In the genomic region with DNA sequence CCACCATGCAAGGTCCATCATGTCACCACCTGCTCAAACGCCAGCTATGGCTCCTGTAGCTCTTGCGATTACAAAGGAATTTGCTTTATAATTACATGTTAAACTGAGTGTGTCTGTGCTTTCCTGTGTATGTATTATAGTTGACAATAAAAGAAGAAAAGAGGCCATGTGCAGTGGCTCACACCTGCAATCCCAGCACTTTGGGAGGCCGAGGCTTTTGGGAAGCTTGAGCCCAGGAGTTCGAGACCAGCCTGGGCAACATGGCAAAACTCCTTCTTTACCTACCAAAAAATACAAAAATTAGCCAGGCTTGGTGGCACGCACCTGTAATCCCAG, we compare ENCODE assay signal across 8 cellular contexts. TPM values are rescaled to one million over a fixed set of nuclear protein-coding genes. Genes with fewer than 3 reads are reported as not detected.
DNase-seq lines count a peak whose midpoint lies in the region; ATAC-seq and TF ChIP-seq lines count a peak whose summit lies in the region.

No MANE protein-coding gene starts in this region.

- H3K36me3 Mint-ChIP-seq in activated CD4-positive, alpha-beta T cell treated with anti-CD3 and anti-CD28 coated beads for 36 hours (ENCODE audit: low read depth) = peaks cover 17% of the 10 kb centered on the region
- H3K36me3 Mint-ChIP-seq in activated T-helper 17 cell treated with anti-CD3 and anti-CD28 coated beads, Interleukin-2, amount 50 U/mL, for 72 hours (ENCODE audit: low read depth) = peaks cover 36% of the 10 kb centered on the region

- CTCF ChIA-PET in activated CD4-positive, alpha-beta T cell treated with anti-CD3 and anti-CD28 coated beads for 36 hours (lab: Charles Lee) = interaction anchor here (0.6 to 4.2 kb wide), 16 partner anchors 10 to 205 kb away, joined by 3 to 24 read pairs (median 3); partner anchors contain the start of genes ATRIP, PFKFB4 and SLC26A6

- no peaks in the 10 kb centered on the region for H3K27me3 Mint-ChIP-seq in activated CD4-positive, alpha-beta T cell treated with anti-CD3 and anti-CD28 coated beads for 36 hours
- no peaks in the 10 kb centered on the region for H3K27me3 Mint-ChIP-seq in activated T-helper 17 cell treated with anti-CD3 and anti-CD28 coated beads, Interleukin-2, amount 50 U/mL, for 72 hours

- H3K4me3 Mint-ChIP-seq in activated CD4-positive, alpha-beta T cell treated with anti-CD3 and anti-CD28 coated beads for 36 hours = peak overlapping the region; percentile 74
- H3K4me3 Mint-ChIP-seq in activated T-helper 17 cell treated with anti-CD3 and anti-CD28 coated beads, Interleukin-2, amount 50 U/mL, for 72 hours = peak overlapping the region; percentile 97

- TF ChIP-seq POLR2A in suprapubic skin (IDR thresholded peaks at IDR 0.05) = no peak

- TF ChIP-seq CTCF in liver (IDR thresholded peaks at IDR 0.05; ENCODE audit: low read depth, low read length, missing input control) (no peak), suprapubic skin (IDR thresholded peaks at IDR 0.05) (no peak)

- peaks cover 0 to 5% (median 0%) of the 10 kb centered on the region in 4 donors for H3K36me3 ChIP-seq in liver (ENCODE audit: control insufficient read depth in 4 of 4, insufficient read depth in 3 of 4, low read depth in 1 of 4, low read length in 3 of 4)
- H3K36me3 ChIP-seq in suprapubic skin = peaks cover 21% of the 10 kb centered on the region

- no peak for DNase-seq in activated CD4-positive, alpha-beta T cell treated with anti-CD3 and anti-CD28 coated beads for 36 hours
- DNase-seq in activated CD4-positive, alpha-beta T cell treated with anti-CD3 and anti-CD28 coated beads, Interleukin-2, amount 50 U/mL, for 4 hours = no peak
- DNase-seq in suprapubic skin (ENCODE audit: low spot score in 2 of 2) = no peak
- no peak for DNase-seq in NCI-H2227 treated with DMSO at 0.1 percent for 48 hours (lab: John Stamatoyannopoulos, UW)

- peaks cover 49% of the 10 kb centered on the region for H3K4me1 Mint-ChIP-seq in activated CD4-positive, alpha-beta T cell treated with anti-CD3 and anti-CD28 coated beads for 36 hours
- H3K4me1 Mint-ChIP-seq in activated T-helper 17 cell treated with anti-CD3 and anti-CD28 coated beads, Interleukin-2, amount 50 U/mL, for 72 hours = peaks cover 43% of the 10 kb centered on the region

- no peak for ATAC-seq in activated CD4-positive, alpha-beta T cell treated with anti-CD3 and anti-CD28 coated beads for 36 hours
- ATAC-seq in activated T-helper 17 cell treated with anti-CD3 and anti-CD28 coated beads, Interleukin-2, amount 50 U/mL, for 72 hours (replicated peaks) = no peak
- ATAC-seq in GM19324 (IDR thresholded peaks at IDR 0.05; ENCODE audit: low FRiP score, unreplicated experiment) = no peak
- ATAC-seq in GM21723 (IDR thresholded peaks at IDR 0.05; ENCODE audit: unreplicated experiment) = no peak

- H3K4me3 ChIP-seq in liver (ENCODE audit: low read depth in 1 of 3, low read length in 3 of 3) = no peak overlapping the region
- no peak overlapping the region for H3K4me3 ChIP-seq in suprapubic skin

- peak overlapping the region; percentile 92 to 98 for H3K27ac ChIP-seq in liver (ENCODE audit: low read depth in 1 of 2, low read length in 2 of 2)
- H3K27ac ChIP-seq in suprapubic skin = peak overlapping the region; percentile 97

- H3K27me3 ChIP-seq in liver (ENCODE audit: control insufficient read depth in 4 of 4, insufficient read depth in 4 of 4, low read length in 3 of 4) (no peaks in the 10 kb centered on the region), suprapubic skin (no peaks in the 10 kb centered on the region)

- intact Hi-C loops in activated CD4-positive, alpha-beta T cell treated with anti-CD3 and anti-CD28 coated beads for 36 hours (cut with DNase I, micrococcal nuclease) = loop anchor here (1.0 to 5.0 kb wide), 14 partner anchors 27 to 1091 kb away; partner anchors contain the start of genes ATRIP (in 2 of the 2), ARIH2 (in 1 of the 2), CCDC51 (in 1 of the 2) and CDC25A (in 1 of the 2)

- TF ChIP-seq EP300 in suprapubic skin (IDR thresholded peaks at IDR 0.05) = no peak

- POLR2A ChIA-PET in activated CD4-positive, alpha-beta T cell treated with anti-CD3 and anti-CD28 coated beads for 36 hours (lab: Charles Lee) = interaction anchor here (0.9 to 1.2 kb wide), 6 partner anchors 27 to 533 kb away, joined by 3 to 6 read pairs (median 4); partner anchors contain the start of genes ATRIP, UQCRC1 and WDR6

- peaks cover 18 to 37% (median 33%) of the 10 kb centered on the region in 4 donors for H3K4me1 ChIP-seq in liver (ENCODE audit: control insufficient read depth in 4 of 4, insufficient read depth in 4 of 4, low read length in 3 of 4)
- peaks cover 49% of the 10 kb centered on the region for H3K4me1 ChIP-seq in suprapubic skin

- H3K9ac ChIP-seq in liver (ENCODE audit: low read depth in 1 of 2, low read length in 2 of 2) = no peak overlapping the region

- 75% methylated on average over 5 of the region's 5 CpGs for WGBS in liver
- 66% methylated on average over 5 of the region's 5 CpGs for WGBS in suprapubic skin

- TF ChIP-seq RAD21 in liver (IDR thresholded peaks at IDR 0.05) = no peak

- no peaks in the 10 kb centered on the region for H3K9me3 ChIP-seq in liver (ENCODE audit: control insufficient read depth in 4 of 4, low read length in 3 of 4)
- no peaks in the 10 kb centered on the region for H3K9me3 ChIP-seq in suprapubic skin

- H3K9me3 Mint-ChIP-seq in activated CD4-positive, alpha-beta T cell treated with anti-CD3 and anti-CD28 coated beads for 36 hours (ENCODE audit: low read depth) = no peaks in the 10 kb centered on the region
- H3K9me3 Mint-ChIP-seq in activated T-helper 17 cell treated with anti-CD3 and anti-CD28 coated beads, Interleukin-2, amount 50 U/mL, for 72 hours = no peaks in the 10 kb centered on the region

- H3K27ac Mint-ChIP-seq in activated CD4-positive, alpha-beta T cell treated with anti-CD3 and anti-CD28 coated beads for 36 hours = peak overlapping the region; percentile 93
- peak overlapping the region; percentile 94 for H3K27ac Mint-ChIP-seq in activated T-helper 17 cell treated with anti-CD3 and anti-CD28 coated beads, Interleukin-2, amount 50 U/mL, for 72 hours

TF ChIP-seq in liver, 16 proteins besides CTCF, POLR2A, EP300 and RAD21 (continues in another document):
- TF ChIP-seq JUND (IDR thresholded peaks at IDR 0.05) (no peak), EGR1 (IDR thresholded peaks at IDR 0.05; ENCODE audit: low read depth in 2 of 2) (no peak), GABPA (IDR thresholded peaks at IDR 0.05 in 1 of 2, conservative IDR thresholded peaks at IDR 0.05 in 1 of 2) (no peak), HNF4A (conservative IDR thresholded peaks at IDR 0.05) (no peak), FOXA2 (IDR thresholded peaks at IDR 0.05) (no peak), ATF3 (IDR thresholded peaks at IDR 0.05) (no peak), MAX (IDR thresholded peaks at IDR 0.05) (no peak)

RNA-seq across cellular contexts. Expression of gene ATRIP, which starts 27.0 kb away (rescaled TPM):
- total RNA-seq in activated CD4-positive, alpha-beta T cell treated with anti-CD3 and anti-CD28 coated beads for 36 hours = 10 to 100 TPM; 16.8 to 21.0 TPM
- total RNA-seq in activated T-helper 17 cell treated with anti-CD3 and anti-CD28 coated beads, Interleukin-2, amount 50 U/mL, for 72 hours = 10 to 100 TPM; 10.5 to 14.9 TPM
- total RNA-seq in liver (1 to 10 TPM; 3.3 to 4.6 TPM), suprapubic skin (10 to 100 TPM in 2 of 4 donors, 1 to 10 TPM in 2; 8.7 to 12.7 (median 10.2) TPM)
- 1 to 10 TPM; 1.7 to 2.5 TPM for polyA plus RNA-seq in liver

RNA-seq across cellular contexts. Expression of gene SHISA5, which starts 30.4 kb away (rescaled TPM):
- 10 to 100 TPM; 52.9 to 68.8 TPM for total RNA-seq in activated CD4-positive, alpha-beta T cell treated with anti-CD3 and anti-CD28 coated beads for 36 hours
- 100 to 1,000 TPM; 112 to 113 TPM for total RNA-seq in activated T-helper 17 cell treated with anti-CD3 and anti-CD28 coated beads, Interleukin-2, amount 50 U/mL, for 72 hours
- total RNA-seq in liver (10 to 100 TPM; 40.7 to 50.3 TPM), suprapubic skin (10 to 100 TPM; 60.1 to 98.0 (median 87.3) TPM)
- polyA plus RNA-seq in liver = 100 to 1,000 TPM; 101 to 104 TPM

RNA-seq across cellular contexts. Expression of gene TMA7, which starts 33.5 kb away (rescaled TPM):
- 100 to 1,000 TPM; 260 to 324 TPM for total RNA-seq in activated CD4-positive, alpha-beta T cell treated with anti-CD3 and anti-CD28 coated beads for 36 hours
- total RNA-seq in activated T-helper 17 cell treated with anti-CD3 and anti-CD28 coated beads, Interleukin-2, amount 50 U/mL, for 72 hours = 100 to 1,000 TPM; 181 to 328 TPM
- total RNA-seq in liver (10 to 100 TPM; 75.2 to 92.0 TPM), suprapubic skin (100 to 1,000 TPM; 122 to 281 (median 190) TPM)
- polyA plus RNA-seq in liver = 100 to 1,000 TPM; 134 to 241 TPM

RNA-seq across cellular contexts. Expression of gene CCDC51, which starts 33.7 kb away (rescaled TPM):
- 10 to 100 TPM; 17.5 to 25.0 TPM for total RNA-seq in activated CD4-positive, alpha-beta T cell treated with anti-CD3 and anti-CD28 coated beads for 36 hours
- 10 to 100 TPM; 15.5 to 28.4 TPM for total RNA-seq in activated T-helper 17 cell treated with anti-CD3 and anti-CD28 coated beads, Interleukin-2, amount 50 U/mL, for 72 hours
- 10 to 100 TPM in 1 of 2 donors, 1 to 10 TPM in 1; 7.9 to 12.7 TPM for total RNA-seq in liver
- 10 to 100 TPM in 1 of 2 donors, 1 to 10 TPM in 1; 9.2 to 13.7 TPM for polyA plus RNA-seq in liver
- 10 to 100 TPM in 3 of 4 donors, 1 to 10 TPM in 1; 6.4 to 18.7 (median 13.6) TPM for total RNA-seq in suprapubic skin

RNA-seq across cellular contexts. Expression of gene PLXNB1, which starts 43.7 kb away (rescaled TPM):
- total RNA-seq in activated CD4-positive, alpha-beta T cell treated with anti-CD3 and anti-CD28 coated beads for 36 hours = 1 to 10 TPM; 3.7 to 5.1 TPM
- 1 to 10 TPM; 3.5 to 3.8 TPM for total RNA-seq in activated T-helper 17 cell treated with anti-CD3 and anti-CD28 coated beads, Interleukin-2, amount 50 U/mL, for 72 hours
- 100 to 1,000 TPM in 1 of 2 donors, 10 to 100 TPM in 1; 90.0 to 204 TPM for total RNA-seq in liver
- polyA plus RNA-seq in liver = 10 to 100 TPM; 38.1 to 55.7 TPM
- 100 to 1,000 TPM; 188 to 384 (median 220) TPM for total RNA-seq in suprapubic skin
